Comparison of ENCODE assay signal across 8 cellular contexts in the genomic region with DNA sequence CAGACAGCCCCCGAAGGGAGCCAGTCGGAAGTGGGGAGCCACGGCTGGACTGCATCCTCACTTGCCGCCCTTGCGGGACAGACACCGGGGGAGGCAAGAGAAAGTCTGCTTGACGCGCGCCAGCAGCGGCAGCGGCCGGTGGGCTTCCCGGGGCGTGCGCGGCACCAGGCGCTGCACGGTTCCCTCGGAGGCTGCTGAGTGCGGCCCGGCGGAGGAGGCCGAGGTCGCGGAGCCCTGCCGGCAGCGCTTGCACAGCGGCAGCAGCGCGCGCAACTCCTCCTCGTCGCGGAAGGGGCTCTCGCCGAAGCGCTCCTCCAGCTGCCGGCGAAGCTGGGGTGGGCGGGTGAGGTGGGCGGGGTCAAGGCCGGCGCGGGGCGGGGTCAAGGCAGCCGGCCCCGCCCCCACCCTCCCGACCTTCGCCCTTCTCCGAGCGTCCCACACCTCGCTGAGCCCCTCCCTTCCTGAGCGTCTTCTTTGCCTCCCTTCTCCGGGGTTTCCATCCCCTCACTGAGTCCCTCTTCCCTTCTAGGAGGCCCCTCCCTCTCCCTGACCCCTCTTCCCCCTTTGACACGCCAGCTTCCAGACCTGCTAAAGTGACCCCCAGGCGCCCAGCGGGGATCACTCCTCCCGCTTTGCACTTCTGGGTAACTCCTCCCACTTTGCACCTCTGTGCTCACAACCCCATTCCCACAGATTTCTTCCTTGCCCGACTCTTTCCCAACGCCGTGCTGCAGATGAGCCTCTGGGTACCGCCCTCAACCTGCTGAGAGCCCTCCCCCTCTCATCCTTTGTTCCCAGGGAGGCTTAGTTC. TPM values are rescaled to one million over a fixed set of nuclear protein-coding genes. Genes with fewer than 3 reads are reported as not detected.
DNase-seq lines count a peak whose midpoint lies in the region; ATAC-seq and TF ChIP-seq lines count a peak whose summit lies in the region.

No MANE protein-coding gene starts in this region.

- peak overlapping the region; percentile 65 for H3K27ac Mint-ChIP-seq in endothelial cell (ENCODE audit: unreplicated experiment)

- H3K4me3 ChIP-seq in muscle layer of duodenum (ENCODE audit: low read depth in 1 of 2, low read length in 2 of 2) = peak overlapping the region; percentile 37 to 75

- peaks cover 4% of the 10 kb centered on the region for H3K36me3 Mint-ChIP-seq in endothelial cell (ENCODE audit: low read depth, unreplicated experiment)

- H3K36me3 ChIP-seq in muscle layer of duodenum (ENCODE audit: control insufficient read depth in 1 of 2, insufficient read depth in 2 of 2, low read length in 2 of 2) = no peaks in the 10 kb centered on the region

- no peaks in the 10 kb centered on the region for H3K9me3 Mint-ChIP-seq in endothelial cell (ENCODE audit: unreplicated experiment)

- no peak for TF ChIP-seq CTCF in endothelial cell (IDR thresholded peaks at IDR 0.05; ENCODE audit: unreplicated experiment)

- peaks cover 11% of the 10 kb centered on the region for H3K27me3 ChIP-seq in muscle layer of duodenum (ENCODE audit: low read depth, low read length)

- H3K27me3 Mint-ChIP-seq in endothelial cell (ENCODE audit: unreplicated experiment) = peaks cover 18% of the 10 kb centered on the region

- H3K27ac ChIP-seq in muscle layer of duodenum (ENCODE audit: low read length) = no peak overlapping the region

- DNase-seq in Caki2 (ENCODE audit: low read depth) (peak; percentile 74), NCI-H526 treated with DMSO at 0.1 percent for 48 hours (lab: John Stamatoyannopoulos, UW) (peak; percentile 80), endothelial cell (ENCODE audit: low spot score) (peak; percentile 81)
- DNase-seq in activated CD8-positive, alpha-beta memory T cell treated with anti-CD3 and anti-CD28 coated beads for 4 hours (ENCODE audit: low read depth in 2 of 2) = peak; percentile 32 to 46
- peak; percentile 38 for DNase-seq in stimulated activated CD8-positive, alpha-beta memory T cell treated with anti-CD3 and anti-CD28 coated beads, Interleukin-7, amount 100 ng/mL, for 24 hours (ENCODE audit: low read depth)

- ATAC-seq in HG02884 (IDR thresholded peaks at IDR 0.05; ENCODE audit: unreplicated experiment) = peak; percentile 60
- no peak for ATAC-seq in GM21367 (IDR thresholded peaks at IDR 0.05; ENCODE audit: unreplicated experiment)

- peak overlapping the region; percentile 92 for H3K4me3 Mint-ChIP-seq in endothelial cell (ENCODE audit: unreplicated experiment)

- H3K4me1 Mint-ChIP-seq in endothelial cell (ENCODE audit: unreplicated experiment) = peaks cover 8% of the 10 kb centered on the region

- peaks cover 0 to 20% of the 10 kb centered on the region in 2 donors for H3K4me1 ChIP-seq in muscle layer of duodenum (ENCODE audit: control insufficient read depth in 1 of 2, insufficient read depth in 2 of 2, low read length in 2 of 2)

- no peaks in the 10 kb centered on the region for H3K9me3 ChIP-seq in muscle layer of duodenum (ENCODE audit: control insufficient read depth in 1 of 2, low read length in 2 of 2)

- in situ Hi-C loops in Caki2 (cut with HindIII; ENCODE audit: low pct_unique_long_range_greater_than_20kb, low sequenced_read_pairs) = no loop called here

RNA-seq across cellular contexts. Expression of a gene that starts 8.8 kb away (rescaled TPM):
- 3.9 TPM in 1 of 2 replicates, not detected in the other for total RNA-seq in Caki2 (2014; rRNA removed; shearing (Covaris generic); ENCODE audit: low replicate concordance)
- total RNA-seq in endothelial cell (ENCODE audit: unreplicated experiment) = 2.1 TPM

RNA-seq across cellular contexts. Expression of a gene that starts 8.9 kb away (rescaled TPM):
- total RNA-seq in Caki2 (2014; rRNA removed; shearing (Covaris generic); ENCODE audit: low replicate concordance) = 0.20 TPM in 1 of 2 replicates, not detected in the other
- total RNA-seq in endothelial cell (ENCODE audit: unreplicated experiment) = 0.46 TPM

RNA-seq across cellular contexts. Expression of a gene that starts 16.1 kb away (rescaled TPM):
- total RNA-seq in Caki2 (2014; rRNA removed; shearing (Covaris generic); ENCODE audit: low replicate concordance) = not detected in 2 replicates
- total RNA-seq in endothelial cell (ENCODE audit: unreplicated experiment) = 9.6 TPM

RNA-seq across cellular contexts. Expression of a gene that starts 42.4 kb away (rescaled TPM):
- not detected in 2 replicates for total RNA-seq in Caki2 (2014; rRNA removed; shearing (Covaris generic); ENCODE audit: low replicate concordance)
- 1.7 TPM for total RNA-seq in endothelial cell (ENCODE audit: unreplicated experiment)

Comparison
In these comparisons a context has a peak if more than half of its experiments do, and no peak if none do; other contexts are left out.
1. RNA of a gene that starts 16.1 kb away (total RNA-seq): 9.6 TPM in endothelial cell (single experiment); not detected in Caki2; every median in the first group is over 10 times any median in the second.
2. Peak in every context shown above with its lines, with median percentiles within 50 percentile points of each other: DNase-seq.